In the genomic region with DNA sequence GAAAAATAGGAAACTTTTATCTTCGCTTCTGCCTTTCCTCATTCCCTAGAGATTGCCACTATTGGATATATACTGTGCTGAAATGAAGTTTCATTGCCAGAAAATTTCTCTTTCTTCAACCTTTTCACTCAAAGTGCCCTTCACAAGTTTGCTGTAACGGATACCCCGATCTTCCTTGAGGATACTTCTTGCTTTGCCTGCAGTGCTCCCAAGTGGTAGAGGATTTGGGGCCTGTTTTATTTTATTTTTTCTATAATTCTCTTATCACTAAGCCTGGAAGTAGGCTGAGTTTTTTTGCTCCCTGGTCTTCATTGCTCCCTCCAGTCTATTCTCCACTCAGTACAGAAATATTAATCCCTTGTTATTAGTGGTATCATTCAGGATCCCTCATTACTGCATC, we compare ENCODE assay signal across 26 cellular contexts.
"Had no signal": no experiment of that assay in that cellular context is flagged by ENCODE, and none has a peak within 500 bp of the region (broad histone marks: within the 10 kb centered on the region; RNA-seq: fewer than 3 reads in every experiment).

No MANE protein-coding gene starts in this region.

- H3K4me3 Mint-ChIP-seq: activated CD8-positive, alpha-beta T cell treated with anti-CD3 and anti-CD28 coated beads for 36 hours; activated naive CD8-positive, alpha-beta T cell treated with anti-CD3 and anti-CD28 coated beads, Interleukin-2, amount 10 ng/mL, durations not matched to agents 7 days and 5 days; activated T-cell treated with anti-CD3 and anti-CD28 coated beads, Interleukin-2, amount 50 U/mL, for 72 hours; T-helper 1 cell treated with Interleukin-12 subunit alpha and Interleukin-12 subunit beta and Interleukin-4 antibody, amounts not matched to agents 30 μg/mL and 1 μg/mL, for 36 hours had no signal

- H3K9me3 ChIP-seq: adrenal gland had no signal

- H3K4me1 Mint-ChIP-seq: activated naive CD8-positive, alpha-beta T cell treated with anti-CD3 and anti-CD28 coated beads, Interleukin-2, amount 10 ng/mL, durations not matched to agents 7 days and 5 days had no signal

- DNase-seq: activated CD4-positive, alpha-beta T cell treated with anti-CD3 and anti-CD28 coated beads for 4 hours; activated CD8-positive, alpha-beta memory T cell treated with anti-CD3 and anti-CD28 coated beads, Interleukin-2, amount 50 U/mL, for 4 hours; activated CD8-positive, alpha-beta T cell treated with anti-CD3 and anti-CD28 coated beads for 36 hours; activated naive CD4-positive, alpha-beta T cell treated with anti-CD3 and anti-CD28 coated beads, Interleukin-2, amount 50 U/mL, for 16 hours; activated naive CD8-positive, alpha-beta T cell treated with anti-CD3 and anti-CD28 coated beads, Interleukin-2, amount 10 ng/mL, durations not matched to agents 7 days and 5 days; activated T-cell treated with anti-CD3 and anti-CD28 coated beads, Interleukin-2, amount 50 U/mL, for 72 hours; adrenal gland; anterior cingulate cortex; cerebellar nuclear complex; NCI-H1105; NCI-H1436; NCI-H1694 treated with DMSO at 0.1 percent for 48 hours; NCI-H2081; NCI-H2171; NCI-H2227 treated with DMSO at 0.1 percent for 48 hours; NCI-H446 treated with DMSO at 0.1 percent for 48 hours; NCI-H524 treated with DMSO at 0.1 percent for 48 hours; NCI-H748 treated with DMSO at 0.1 percent for 48 hours; NK-92 treated with Interleukin-12 subunit alpha and Interleukin-12 subunit beta, amount 100 ng/mL, for 24 hours; OCI-M1; RPMI8226 had no signal

- H3K36me3 Mint-ChIP-seq: activated naive CD8-positive, alpha-beta T cell treated with anti-CD3 and anti-CD28 coated beads, Interleukin-2, amount 10 ng/mL, durations not matched to agents 7 days and 5 days had no signal

- H3K27me3 ChIP-seq: adrenal gland had no signal

- H3K4me3 ChIP-seq: adrenal gland, SK-N-MC had no signal

- H3K27me3 Mint-ChIP-seq: activated CD8-positive, alpha-beta T cell treated with anti-CD3 and anti-CD28 coated beads for 36 hours; activated naive CD8-positive, alpha-beta T cell treated with anti-CD3 and anti-CD28 coated beads, Interleukin-2, amount 10 ng/mL, durations not matched to agents 7 days and 5 days had no signal

- H3K36me3 ChIP-seq: adrenal gland had no signal

- ATAC-seq: activated CD4-positive, CD25-positive, alpha-beta regulatory T cell treated with anti-CD3 and anti-CD28 coated beads, Interleukin-2, amount 50 U/mL, for 24 hours; activated CD8-positive, alpha-beta T cell treated with anti-CD3 and anti-CD28 coated beads for 36 hours; activated T-cell treated with anti-CD3 and anti-CD28 coated beads, Interleukin-2, amount 50 U/mL, for 72 hours; Panc1; Right ventricle myocardium inferior had no signal

- H3K4me1 ChIP-seq: adrenal gland had no signal

- H3K27ac ChIP-seq: adrenal gland, SK-N-MC had no signal

- H3K27ac Mint-ChIP-seq: activated CD8-positive, alpha-beta T cell treated with anti-CD3 and anti-CD28 coated beads for 36 hours; activated naive CD8-positive, alpha-beta T cell treated with anti-CD3 and anti-CD28 coated beads, Interleukin-2, amount 10 ng/mL, durations not matched to agents 7 days and 5 days; activated T-cell treated with anti-CD3 and anti-CD28 coated beads, Interleukin-2, amount 50 U/mL, for 72 hours; T-helper 1 cell treated with Interleukin-12 subunit alpha and Interleukin-12 subunit beta and Interleukin-4 antibody, amounts not matched to agents 30 μg/mL and 1 μg/mL, for 36 hours had no signal
